8 cellular contexts compared by ENCODE assay signal in genomic region chr10:14878266-14879054, GRCh38. TPM values are rescaled to one million over a fixed set of nuclear protein-coding genes. Genes with fewer than 3 reads are reported as not detected.
DNase-seq lines count a peak whose midpoint lies in the region; ATAC-seq and TF ChIP-seq lines count a peak whose summit lies in the region.

SUV39H2 (plus strand) TSS chr10:14878866; CDS start chr10:14878889, 23 bp downstream.

- ATAC-seq in CD4-positive, alpha-beta T cell (ENCODE audit: poor library complexity), result peak; percentile 78
- ATAC-seq in GM19455 (IDR thresholded peaks at IDR 0.05; ENCODE audit: unreplicated experiment), result peak; percentile 92
- peak; percentile 93 to 97 (median 96) for ATAC-seq in right lobe of liver

- 0% methylated on average over 3 of the region's 92 CpGs for WGBS in right lobe of liver (ENCODE audit: insufficient coverage, low coverage, low lambda C conversion rate, missing lambda C conversion rate)

- H3K27me3 Mint-ChIP-seq in CD4-positive, alpha-beta T cell, result no peaks in the 10 kb centered on the region
- no peaks in the 10 kb centered on the region for H3K27me3 Mint-ChIP-seq in activated CD4-positive, alpha-beta memory T cell treated with anti-CD3 and anti-CD28 coated beads for 36 hours

- H3K4me3 ChIP-seq in right lobe of liver, result peak within 1 kb of the TSS; percentile 88 to 94 (median 92)

- H3K27ac Mint-ChIP-seq in CD4-positive, alpha-beta T cell, result peak within 1 kb of the TSS; percentile 88
- peak within 1 kb of the TSS; percentile 80 for H3K27ac Mint-ChIP-seq in activated CD4-positive, alpha-beta memory T cell treated with anti-CD3 and anti-CD28 coated beads for 36 hours

- H3K9me3 ChIP-seq in CD4-positive, alpha-beta T cell (ENCODE audit: control insufficient read depth, low read length), result no peaks in the 10 kb centered on the region
- no peaks in the 10 kb centered on the region for H3K9me3 ChIP-seq in right lobe of liver

- peak within 1 kb of the TSS; percentile 96 for H3K4me3 Mint-ChIP-seq in CD4-positive, alpha-beta T cell
- peak within 1 kb of the TSS; percentile 94 for H3K4me3 Mint-ChIP-seq in activated CD4-positive, alpha-beta memory T cell treated with anti-CD3 and anti-CD28 coated beads for 36 hours

- peak within 1 kb of the TSS; percentile 39 for H3K27ac ChIP-seq in CD4-positive, alpha-beta T cell (ENCODE audit: low read depth, low read length)
- peak within 1 kb of the TSS; percentile 62 to 95 (median 85) for H3K27ac ChIP-seq in right lobe of liver

- H3K36me3 Mint-ChIP-seq in CD4-positive, alpha-beta T cell (ENCODE audit: low read depth), result peaks cover 11% of the 10 kb centered on the region
- H3K36me3 Mint-ChIP-seq in activated CD4-positive, alpha-beta memory T cell treated with anti-CD3 and anti-CD28 coated beads for 36 hours, result peaks cover 13% of the 10 kb centered on the region

- intact Hi-C loops in CD4-positive, alpha-beta T cell (cut with DNase I, micrococcal nuclease), result loop anchor here (1.0 to 5.0 kb wide), 5 partner anchors 26 to 218 kb away; partner anchors contain the start of genes DCLRE1C (in 1 of the 2), MEIG1 (in 1 of the 2) and RPP38 (in 1 of the 2)
- intact Hi-C loops in activated CD4-positive, alpha-beta memory T cell treated with anti-CD3 and anti-CD28 coated beads for 36 hours (cut with micrococcal nuclease), result loop anchor here (1.0 to 5.0 kb wide), 11 partner anchors 40 to 693 kb away; partner anchors contain the start of genes CDNF, DCLRE1C, HSPA14 and MSANTD7
- intact Hi-C loops in right lobe of liver (cut with DNase I), result no loop called here

- no peaks in the 10 kb centered on the region for H3K36me3 ChIP-seq in right lobe of liver

- peaks cover 48% of the 10 kb centered on the region for H3K4me1 Mint-ChIP-seq in CD4-positive, alpha-beta T cell (ENCODE audit: low read depth)
- H3K4me1 Mint-ChIP-seq in activated CD4-positive, alpha-beta memory T cell treated with anti-CD3 and anti-CD28 coated beads for 36 hours (ENCODE audit: low read depth), result peaks cover 41% of the 10 kb centered on the region

- H3K4me1 ChIP-seq in right lobe of liver, result peaks cover 0 to 10% (median 0%) of the 10 kb centered on the region in 4 donors

- H3K27me3 ChIP-seq in CD4-positive, alpha-beta T cell (ENCODE audit: control insufficient read depth, insufficient read depth, low read length), result no peaks in the 10 kb centered on the region
- H3K27me3 ChIP-seq in right lobe of liver, result no peaks in the 10 kb centered on the region

- TF ChIP-seq CTCF in CD4-positive, alpha-beta T cell (IDR thresholded peaks at IDR 0.05), result no peak
- TF ChIP-seq CTCF in right lobe of liver (IDR thresholded peaks at IDR 0.05), result peak in 1 of 4 donors; percentile 23

- CTCF ChIA-PET in CD4-positive, alpha-beta T cell (lab: Charles Lee), result interaction anchor here (0.5 to 1.8 kb wide), 4 partner anchors 11 to 1219 kb away, joined by 3 to 5 read pairs (median 4); no protein-coding TSS in a partner anchor
- CTCF ChIA-PET in activated CD4-positive, alpha-beta memory T cell treated with anti-CD3 and anti-CD28 coated beads for 36 hours (lab: Charles Lee), result interaction anchor here (0.6 to 1.7 kb wide), 7 partner anchors 24 to 335 kb away, joined by 3 to 12 read pairs (median 4); partner anchors contain the start of genes CDNF, HSPA14 and MSANTD7

- no peaks in the 10 kb centered on the region for H3K9me3 Mint-ChIP-seq in CD4-positive, alpha-beta T cell
- no peaks in the 10 kb centered on the region for H3K9me3 Mint-ChIP-seq in activated CD4-positive, alpha-beta memory T cell treated with anti-CD3 and anti-CD28 coated beads for 36 hours

- DNase-seq in CD4-positive, alpha-beta T cell, result peak; percentile 74 to 92 (median 88)
- DNase-seq in HK-2 (ENCODE audit: unreplicated experiment), result peak; percentile 90
- peak; percentile 72 for DNase-seq in NCI-H82 treated with DMSO at 0.1 percent for 48 hours (lab: John Stamatoyannopoulos, UW; ENCODE audit: unreplicated experiment)
- DNase-seq in activated CD4-positive, alpha-beta memory T cell treated with anti-CD3 and anti-CD28 coated beads for 36 hours, result peak; percentile 96
- DNase-seq in dermis microvascular lymphatic vessel endothelial cell (ENCODE audit: low read depth in 2 of 2), result peak; percentile 81 to 97
- peak; percentile 97 for DNase-seq in right lobe of liver
- DNase-seq in stimulated activated CD4-positive, alpha-beta T cell treated with anti-CD3 and anti-CD28 coated beads, Interleukin-4, amount 100 ng/mL, for 24 hours, result peak; percentile 93

- POLR2A ChIA-PET in CD4-positive, alpha-beta T cell (lab: Charles Lee), result interaction anchor here (0.6 to 3.6 kb wide), 18 partner anchors 12 to 495 kb away, joined by 3 to 63 read pairs (median 4); partner anchors contain the start of genes CDNF, DCLRE1C, HSPA14 and MEIG1
- POLR2A ChIA-PET in activated CD4-positive, alpha-beta memory T cell treated with anti-CD3 and anti-CD28 coated beads for 36 hours (lab: Charles Lee), result interaction anchor here (0.6 to 4.4 kb wide), 9 partner anchors 26 to 693 kb away, joined by 3 to 29 read pairs (median 6); partner anchors contain the start of genes CDNF, DCLRE1C, HSPA14 and MSANTD7

- peak; percentile 86 for TF ChIP-seq POLR2A in right lobe of liver (IDR thresholded peaks at IDR 0.05)

RNA-seq across cellular contexts. Expression of gene SUV39H2, which starts in this region (rescaled TPM):
- 1 to 10 TPM; 3.4 to 3.5 TPM for total RNA-seq in CD4-positive, alpha-beta T cell
- 10 to 100 TPM; 38.7 to 39.8 TPM for total RNA-seq in activated CD4-positive, alpha-beta memory T cell treated with anti-CD3 and anti-CD28 coated beads for 36 hours
- total RNA-seq in dermis microvascular lymphatic vessel endothelial cell (9.9 and 12.2 TPM in 2 replicates), right lobe of liver (1 to 10 TPM; 2.8 to 6.0 (median 4.1) TPM)

Comparison
In these comparisons a context has a peak if more than half of its experiments do, and no peak if none do; other contexts are left out.
1. Peak in every context shown above with its lines: DNase-seq, ATAC-seq, H3K4me3 ChIP-seq and H3K27ac ChIP-seq.
2. intact Hi-C loops: an anchor here in CD4-positive, alpha-beta T cell (1.0 to 5.0 kb wide) and activated CD4-positive, alpha-beta memory T cell treated with anti-CD3 and anti-CD28 coated beads for 36 hours (1.0 to 5.0 kb wide); none called in right lobe of liver.